In genomic region chr2:69514406-69514805, GRCh38 we compare ENCODE assay signal across 12 cellular contexts.
A peak's percentile ranks its signal among the peaks of the same experiment; 100 is the strongest.
DNase-seq lines count a peak whose midpoint lies in the region; ATAC-seq lines count a peak whose summit lies in the region.
"Had no signal": no experiment of that assay in that cellular context is flagged by ENCODE, and none has a peak within 500 bp of the region (broad histone marks: within the 10 kb centered on the region; RNA-seq: fewer than 3 reads in every experiment).

No MANE protein-coding gene starts in this region.

- DNase-seq in AG08395 (ENCODE audit: low spot score) (peak; percentile 71), HT1080 (ENCODE audit: low read depth) (peak; percentile 41), medulla oblongata (ENCODE audit: extremely low spot score) (peak; percentile 78), T-helper 2 cell (no peak)
- DNase-seq: effector CD8-positive, alpha-beta T cell; GDM1; NCI-H1092 treated with DMSO at 0.1 percent for 48 hours had no signal

- H3K27ac ChIP-seq in cingulate gyrus (ENCODE audit: low read depth, low read length) = peak overlapping the region; percentile 89
- H3K27ac ChIP-seq: VCaP had no signal

- ATAC-seq in HG03521 (IDR thresholded peaks at IDR 0.05; ENCODE audit: unreplicated experiment) (no peak), HG02840 (IDR thresholded peaks at IDR 0.05; ENCODE audit: low FRiP score, unreplicated experiment) (no peak), GM19328 (IDR thresholded peaks at IDR 0.05; ENCODE audit: unreplicated experiment) (no peak)

Comparison
In these comparisons a context has a peak if more than half of its experiments do, and no peak if none do; other contexts are left out.
1. DNase-seq: peak in AG08395 (single experiment), HT1080 (single experiment) and medulla oblongata (single experiment); none in T-helper 2 cell (0 of 5).